8 cellular contexts compared by ENCODE assay signal in the genomic region with DNA sequence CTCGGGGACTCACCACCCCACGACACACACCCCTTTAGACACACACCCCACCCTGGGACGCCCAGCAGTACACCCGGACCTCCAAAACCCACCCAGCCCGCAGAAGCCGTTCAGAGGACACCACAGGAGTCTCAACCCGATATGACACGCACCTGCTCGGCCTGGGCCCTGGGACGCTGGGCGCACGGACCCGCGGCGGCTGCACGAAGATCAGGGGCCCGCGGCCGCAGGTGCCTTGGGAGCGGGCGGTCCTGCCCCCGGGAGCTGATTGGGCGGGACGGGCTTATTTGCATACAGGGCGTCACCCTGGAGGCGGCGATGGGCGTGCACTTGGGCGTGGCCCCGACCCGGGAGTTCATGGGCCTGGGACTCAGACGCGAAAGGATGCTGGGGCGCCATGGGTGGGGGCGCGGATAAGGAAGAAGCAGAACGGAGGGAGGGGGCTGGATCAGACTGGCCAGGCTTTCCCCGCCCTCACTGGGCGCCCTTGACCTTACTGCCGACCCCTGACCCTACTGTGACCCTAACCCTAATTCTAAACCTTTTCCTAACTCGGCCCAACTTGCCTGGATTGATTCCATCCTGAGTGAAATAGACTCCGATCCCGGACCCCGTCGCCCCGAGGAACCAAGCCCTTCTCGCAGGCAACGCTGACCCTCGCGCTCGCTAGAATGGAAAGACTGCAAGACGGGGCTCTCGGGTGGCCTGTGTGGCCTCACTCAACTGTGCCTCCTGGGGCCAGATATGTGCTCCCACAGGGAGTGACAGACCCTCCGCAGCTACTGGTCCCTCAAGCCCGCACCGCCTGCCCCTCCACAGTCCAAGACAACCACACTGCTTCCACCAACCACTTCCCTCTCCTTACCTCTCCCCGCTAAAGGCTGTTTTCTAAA. TPM values are rescaled to one million over a fixed set of nuclear protein-coding genes. Genes with fewer than 3 reads are reported as not detected.
DNase-seq lines count a peak whose midpoint lies in the region; ATAC-seq, FAIRE-seq and TF ChIP-seq lines count a peak whose summit lies in the region.

Gene MEF2B (minus strand): TSS at position 211 of the 893 bp plus-strand sequence. CDS start 19,528 bp downstream, outside the sequence.

- H3K4me3 Mint-ChIP-seq in chondrocyte (ENCODE audit: unreplicated experiment) = peak within 1 kb of the TSS; percentile 55

- peak; percentile 93 for ATAC-seq in HG02678 (IDR thresholded peaks at IDR 0.05; ENCODE audit: unreplicated experiment)

- no peaks in the 10 kb centered on the region for H3K9me3 Mint-ChIP-seq in chondrocyte (ENCODE audit: low read depth)

- H3K4me1 Mint-ChIP-seq in chondrocyte (ENCODE audit: low read depth) = peaks cover 25% of the 10 kb centered on the region

- TF ChIP-seq CTCF in chondrocyte (IDR thresholded peaks at IDR 0.05) = no peak

- peak; percentile 96 for FAIRE-seq in GM12891 (lab: Jason Lieb, UNC)

- DNase-seq in GM12891 (ENCODE audit: insufficient read length, low spot score) (peak; percentile 94), NCI-H2107 treated with DMSO at 0.1 percent for 48 hours (lab: John Stamatoyannopoulos, UW; ENCODE audit: unreplicated experiment) (peak; percentile 39), chondrocyte (ENCODE audit: low spot score) (no peak), left kidney (ENCODE audit: low read depth, low spot score) (peak; percentile 95)
- DNase-seq in activated CD4-positive, alpha-beta T cell treated with anti-CD3 and anti-CD28 coated beads for 24 hours (ENCODE audit: low read depth in 2 of 2) = peak; percentile 62 to 81
- peak; percentile 74 to 75 for DNase-seq in stimulated activated CD4-positive, alpha-beta T cell treated with anti-CD3 and anti-CD28 coated beads, Interleukin-4, amount 100 ng/mL, for 4 hours
- no peak for DNase-seq in NK-92 treated with Interleukin-12 subunit alpha and Interleukin-12 subunit beta, amount 100 ng/mL, for 24 hours (lab: John Stamatoyannopoulos, UW)

- no peak within 1 kb of the TSS for H3K27ac Mint-ChIP-seq in chondrocyte (ENCODE audit: unreplicated experiment)

- TF ChIP-seq POLR2A in GM12891 (IDR thresholded peaks at IDR 0.05; ENCODE audit: low read depth, low read length) = peak; percentile 92

- H3K36me3 Mint-ChIP-seq in chondrocyte (ENCODE audit: low read depth) = no peaks in the 10 kb centered on the region

- no peaks in the 10 kb centered on the region for H3K27me3 Mint-ChIP-seq in chondrocyte (ENCODE audit: low read depth)

TF ChIP-seq in GM12891, 5 proteins besides CTCF, POLR2A, EP300 and RAD21:
- TF ChIP-seq SPI1 (IDR thresholded peaks at IDR 0.05; ENCODE audit: low read depth, low read length) (no peak), PAX5 (IDR thresholded peaks at IDR 0.05; ENCODE audit: insufficient read depth, low read length, severe bottlenecking) (no peak), POLR2AphosphoS5 (IDR thresholded peaks at IDR 0.05; ENCODE audit: low read depth, low read length) (peak; percentile 92), POU2F2 (IDR thresholded peaks at IDR 0.05; ENCODE audit: low read depth, low read length) (peak; percentile 97), TAF1 (IDR thresholded peaks at IDR 0.05; ENCODE audit: low read depth, low read length) (peak; percentile 82)

RNA-seq across cellular contexts. Expression of gene MEF2B, which starts in this region (rescaled TPM):
- 64.8 TPM for polyA plus RNA-seq in GM12891 (2012; ENCODE audit: low read depth, missing spikeins)
- total RNA-seq in chondrocyte = 1.2 to 1.4 TPM in 2 of 3 replicates, not detected in the other

Comparison
In these comparisons a context has a peak if more than half of its experiments do, and no peak if none do; other contexts are left out.
1. DNase-seq: peak in GM12891 (single experiment), NCI-H2107 treated with DMSO at 0.1 percent for 48 hours (single experiment), activated CD4-positive, alpha-beta T cell treated with anti-CD3 and anti-CD28 coated beads for 24 hours (2 of 2), left kidney (single experiment) and stimulated activated CD4-positive, alpha-beta T cell treated with anti-CD3 and anti-CD28 coated beads, Interleukin-4, amount 100 ng/mL, for 4 hours (2 of 2); none in chondrocyte (single experiment) and NK-92 treated with Interleukin-12 subunit alpha and Interleukin-12 subunit beta, amount 100 ng/mL, for 24 hours (single experiment).